In the genomic region with DNA sequence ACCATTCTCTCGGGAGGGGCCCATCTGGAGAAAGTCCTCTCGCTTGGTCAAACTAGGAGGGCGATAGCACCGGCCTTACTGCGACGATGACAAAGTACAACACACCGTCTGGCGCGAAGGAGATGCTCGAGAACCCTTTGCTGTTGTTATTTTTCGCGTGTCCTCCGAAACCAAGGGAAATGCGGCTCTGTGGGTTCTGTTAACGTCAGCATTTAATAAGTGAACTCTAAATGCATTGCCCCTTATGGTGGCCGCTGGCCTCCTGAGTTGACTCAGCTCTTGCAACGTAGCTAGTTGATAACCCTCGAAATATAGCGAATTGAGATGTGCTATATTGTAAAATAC, we compare ENCODE assay signal across 8 cellular contexts.
DNase-seq lines count a peak whose midpoint lies in the region; ATAC-seq and TF ChIP-seq lines count a peak whose summit lies in the region.

No MANE protein-coding gene starts in this region.

- H3K36me3 Mint-ChIP-seq in T-helper 1 cell treated with Interleukin-12 subunit alpha and Interleukin-12 subunit beta and Interleukin-4 antibody, amounts not matched to agents 30 μg/mL and 1 μg/mL, for 36 hours (ENCODE audit: low read depth) = peaks cover 9% of the 10 kb centered on the region
- peaks cover 14% of the 10 kb centered on the region for H3K36me3 Mint-ChIP-seq in nephron (ENCODE audit: low read depth)

- peak overlapping the region; percentile 99 for H3K4me3 Mint-ChIP-seq in T-helper 1 cell treated with Interleukin-12 subunit alpha and Interleukin-12 subunit beta and Interleukin-4 antibody, amounts not matched to agents 30 μg/mL and 1 μg/mL, for 36 hours
- H3K4me3 Mint-ChIP-seq in nephron = peak overlapping the region; percentile 100

- no peak for TF ChIP-seq CTCF in nephron (IDR thresholded peaks at IDR 0.05; ENCODE audit: unreplicated experiment in 3 of 3)

- CTCF ChIA-PET in HEK293T (lab: Yijun Ruan, JAX) = interaction anchor here (0.7 to 2.3 kb wide), 16 partner anchors 9 to 337 kb away, joined by 3 to 18 read pairs (median 4); a partner anchor contains a TSS

- peak overlapping the region; percentile 100 for H3K27ac Mint-ChIP-seq in T-helper 1 cell treated with Interleukin-12 subunit alpha and Interleukin-12 subunit beta and Interleukin-4 antibody, amounts not matched to agents 30 μg/mL and 1 μg/mL, for 36 hours
- H3K27ac Mint-ChIP-seq in nephron = peak overlapping the region; percentile 97 to 99 (median 98)

- H3K9me3 Mint-ChIP-seq in T-helper 1 cell treated with Interleukin-12 subunit alpha and Interleukin-12 subunit beta and Interleukin-4 antibody, amounts not matched to agents 30 μg/mL and 1 μg/mL, for 36 hours = peaks cover 10% of the 10 kb centered on the region
- no peaks in the 10 kb centered on the region for H3K9me3 Mint-ChIP-seq in nephron

- H3K27ac ChIP-seq in epithelial cell of prostate = peak overlapping the region; percentile 99

- POLR2A ChIA-PET in HEK293T (lab: Yijun Ruan, JAX) = interaction anchor here (0.9 to 2.6 kb wide), 31 partner anchors 8 to 415 kb away, joined by 3 to 16 read pairs (median 4); a partner anchor contains a TSS

- no peak for ATAC-seq in HG02798 (IDR thresholded peaks at IDR 0.05; ENCODE audit: poor library complexity, unreplicated experiment)

- no peaks in the 10 kb centered on the region for H3K27me3 Mint-ChIP-seq in T-helper 1 cell treated with Interleukin-12 subunit alpha and Interleukin-12 subunit beta and Interleukin-4 antibody, amounts not matched to agents 30 μg/mL and 1 μg/mL, for 36 hours (ENCODE audit: low read depth)
- no peaks in the 10 kb centered on the region for H3K27me3 Mint-ChIP-seq in nephron (ENCODE audit: low read depth)

- peaks cover 20% of the 10 kb centered on the region for H3K4me1 Mint-ChIP-seq in T-helper 1 cell treated with Interleukin-12 subunit alpha and Interleukin-12 subunit beta and Interleukin-4 antibody, amounts not matched to agents 30 μg/mL and 1 μg/mL, for 36 hours (ENCODE audit: low read depth)
- H3K4me1 Mint-ChIP-seq in nephron = peaks cover 12% of the 10 kb centered on the region

- peak; percentile 60 for DNase-seq in DMS79 treated with DMSO at 0.1 percent for 48 hours (lab: John Stamatoyannopoulos, UW)
- no peak for DNase-seq in HEK293T (ENCODE audit: extremely low spot score)
- no peak for DNase-seq in epithelial cell of prostate (ENCODE audit: low read depth, low spot score)
- DNase-seq in foreskin melanocyte = no peak
- DNase-seq in activated effector memory CD4-positive, alpha-beta T cell treated with Interleukin-2 at 50 U/mL for 16 hours = no peak

TF ChIP-seq in HEK293T, 16 proteins besides CTCF, POLR2A, EP300 and RAD21:
- no peak for TF ChIP-seq CTBP1 (IDR thresholded peaks at IDR 0.05; ENCODE audit: borderline replicate concordance)
- peak; percentile 20; the same call in 1 of the 2 replicates for TF ChIP-seq L3MBTL2 (conservative IDR thresholded peaks at IDR 0.05)
